ENCODE assay signal across 8 cellular contexts in the genomic region with DNA sequence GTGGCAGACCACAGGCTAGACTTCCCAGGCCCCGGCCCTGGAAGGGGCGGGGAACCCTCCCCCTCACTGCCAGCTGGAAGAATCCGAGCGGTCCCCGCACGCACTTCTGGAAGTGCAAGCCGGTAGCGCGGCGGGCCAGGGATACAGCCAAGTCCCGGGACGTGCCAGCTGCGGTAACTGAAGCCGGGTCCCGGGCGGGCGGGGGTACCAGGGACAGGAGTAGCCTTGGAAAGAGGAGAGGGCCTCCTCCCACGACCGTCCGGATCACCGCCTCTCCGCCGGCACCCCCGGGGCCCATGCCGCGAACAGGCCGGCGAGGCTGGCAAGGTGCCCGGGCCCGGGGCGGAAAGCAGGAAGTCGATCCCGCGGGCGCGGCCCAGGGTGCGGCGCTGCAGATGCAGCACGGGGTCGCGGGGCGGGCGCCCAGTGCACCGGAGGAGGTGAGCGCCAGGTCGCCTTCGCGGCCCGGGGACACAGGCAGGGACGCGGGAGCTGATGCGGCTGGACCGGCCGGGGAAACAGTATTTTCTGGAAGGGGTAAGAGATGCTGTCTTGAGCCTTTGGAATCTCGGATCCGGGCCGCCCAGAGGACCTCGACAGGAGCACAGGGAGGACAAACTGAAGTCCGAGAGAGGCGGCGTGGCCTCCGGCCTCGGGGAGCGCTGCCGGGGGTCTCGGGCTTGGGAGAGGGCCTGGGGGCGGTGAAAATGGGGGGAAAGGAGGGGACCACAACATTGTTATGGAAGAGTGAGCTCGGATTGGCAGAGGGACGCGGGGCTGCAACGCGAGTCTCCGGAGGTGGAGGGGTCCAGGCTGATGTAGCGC. TPM values are rescaled to one million over a fixed set of nuclear protein-coding genes. Genes with fewer than 3 reads are reported as not detected.
DNase-seq lines count a peak whose midpoint lies in the region; ATAC-seq, FAIRE-seq and TF ChIP-seq lines count a peak whose summit lies in the region.

No MANE protein-coding gene starts in this region.

- peaks cover 25% of the 10 kb centered on the region for H3K36me3 Mint-ChIP-seq in activated T-cell treated with anti-CD3 and anti-CD28 coated beads, Interleukin-2, amount 50 U/mL, for 24 hours (ENCODE audit: low read depth)

- no peaks in the 10 kb centered on the region for H3K27me3 Mint-ChIP-seq in activated T-cell treated with anti-CD3 and anti-CD28 coated beads, Interleukin-2, amount 50 U/mL, for 24 hours

- peak overlapping the region; percentile 89 for H3K4me3 Mint-ChIP-seq in activated T-cell treated with anti-CD3 and anti-CD28 coated beads, Interleukin-2, amount 50 U/mL, for 24 hours

- peak overlapping the region; percentile 84 for H3K9ac ChIP-seq in NT2/D1 (ENCODE audit: insufficient read length, low read depth)
- H3K9ac ChIP-seq in mucosa of rectum (ENCODE audit: low read depth in 1 of 2, low read length in 2 of 2), result peak overlapping the region; percentile 95 to 97

- peak; percentile 41 for FAIRE-seq in GM12891 (lab: Jason Lieb, UNC)

- H3K36me3 ChIP-seq in NT2/D1 (ENCODE audit: insufficient read depth, insufficient read length, low read length) (peaks cover 29% of the 10 kb centered on the region), esophagus (ENCODE audit: control insufficient read depth in 2 of 2, insufficient read depth in 2 of 2, low read length in 1 of 2) (peaks cover 0 to 19% of the 10 kb centered on the region in 2 donors), mucosa of rectum (ENCODE audit: control insufficient read depth in 2 of 2, insufficient read depth in 2 of 2, low read length in 2 of 2) (peaks cover 0 to 24% of the 10 kb centered on the region in 2 donors)

- WGBS in esophagus, 2 donors, result 2% methylated on average over 72 to 74 of the region's 74 CpGs

- peak overlapping the region; percentile 90 for H3K27ac Mint-ChIP-seq in activated T-cell treated with anti-CD3 and anti-CD28 coated beads, Interleukin-2, amount 50 U/mL, for 24 hours

- no peak for TF ChIP-seq POLR2A in GM12891 (IDR thresholded peaks at IDR 0.05; ENCODE audit: low read depth, low read length)

- peak; percentile 51 for DNase-seq in GM12891 (ENCODE audit: insufficient read length, low spot score)
- DNase-seq in NT2/D1 (ENCODE audit: low read depth, low spot score), result peak; percentile 49
- peak; percentile 82 for DNase-seq in activated T-cell treated with anti-CD3 and anti-CD28 coated beads, Interleukin-2, amount 50 U/mL, for 24 hours
- DNase-seq in stimulated activated CD8-positive, alpha-beta memory T cell treated with anti-CD3 and anti-CD28 coated beads, Interleukin-4, amount 100 ng/mL, for 4 hours (ENCODE audit: low read depth in 2 of 2, low spot score in 1 of 2), result peak; percentile 16 to 43

- no peaks in the 10 kb centered on the region for H3K9me3 Mint-ChIP-seq in activated T-cell treated with anti-CD3 and anti-CD28 coated beads, Interleukin-2, amount 50 U/mL, for 24 hours

- ATAC-seq in HG03025 (IDR thresholded peaks at IDR 0.05; ENCODE audit: low FRiP score, unreplicated experiment), result peak; percentile 29
- ATAC-seq in HG02970 (IDR thresholded peaks at IDR 0.05; ENCODE audit: low FRiP score, unreplicated experiment), result no peak

- H3K27ac ChIP-seq in esophagus (ENCODE audit: low read depth in 2 of 2, low read length in 1 of 2) (peak overlapping the region; percentile 96 to 98), mucosa of rectum (ENCODE audit: low read depth in 2 of 2, low read length in 2 of 2) (peak overlapping the region; percentile 97 to 98)

- no peaks in the 10 kb centered on the region for H3K9me3 ChIP-seq in NT2/D1 (ENCODE audit: insufficient read depth, low read length)
- H3K9me3 ChIP-seq in esophagus (ENCODE audit: control insufficient read depth in 2 of 2, insufficient read depth in 1 of 2, low read depth in 1 of 2, low read length in 1 of 2), result no peaks in the 10 kb centered on the region
- H3K9me3 ChIP-seq in mucosa of rectum (ENCODE audit: control insufficient read depth in 2 of 2, low read length in 2 of 2), result no peaks in the 10 kb centered on the region

- H3K4me1 ChIP-seq in NT2/D1 (ENCODE audit: insufficient read depth, insufficient read length), result peaks cover 14% of the 10 kb centered on the region
- peaks cover 0 to 18% of the 10 kb centered on the region in 2 donors for H3K4me1 ChIP-seq in esophagus (ENCODE audit: control insufficient read depth in 2 of 2, insufficient read depth in 2 of 2, low read length in 1 of 2)
- peaks cover 42 to 49% of the 10 kb centered on the region in 2 donors for H3K4me1 ChIP-seq in mucosa of rectum (ENCODE audit: control insufficient read depth in 2 of 2, insufficient read depth in 2 of 2, low read length in 2 of 2)

- peak overlapping the region; percentile 78 for H3K4me3 ChIP-seq in NT2/D1 (ENCODE audit: insufficient read length, low read depth)
- H3K4me3 ChIP-seq in esophagus (ENCODE audit: low read depth in 1 of 2, low read length in 2 of 2), result peak overlapping the region; percentile 70 to 91
- peak overlapping the region; percentile 85 to 88 for H3K4me3 ChIP-seq in mucosa of rectum (ENCODE audit: low read length in 2 of 2)

- peaks cover 36% of the 10 kb centered on the region for H3K4me1 Mint-ChIP-seq in activated T-cell treated with anti-CD3 and anti-CD28 coated beads, Interleukin-2, amount 50 U/mL, for 24 hours (ENCODE audit: low read depth)

- peaks cover 38% of the 10 kb centered on the region for H3K27me3 ChIP-seq in NT2/D1 (ENCODE audit: insufficient read depth, insufficient read length)
- no peaks in the 10 kb centered on the region for H3K27me3 ChIP-seq in esophagus (ENCODE audit: control insufficient read depth in 1 of 2, insufficient read depth in 2 of 2, low read length in 2 of 2)
- no peaks in the 10 kb centered on the region for H3K27me3 ChIP-seq in mucosa of rectum (ENCODE audit: control insufficient read depth in 2 of 2, insufficient read depth in 2 of 2, low read length in 2 of 2)

TF ChIP-seq in GM12891, 5 proteins besides CTCF, POLR2A, EP300 and RAD21:
- TF ChIP-seq TAF1 (IDR thresholded peaks at IDR 0.05; ENCODE audit: low read depth, low read length) (no peak), PAX5 (IDR thresholded peaks at IDR 0.05; ENCODE audit: insufficient read depth, low read length, severe bottlenecking) (no peak), SPI1 (IDR thresholded peaks at IDR 0.05; ENCODE audit: low read depth, low read length) (no peak), POU2F2 (IDR thresholded peaks at IDR 0.05; ENCODE audit: low read depth, low read length) (no peak), POLR2AphosphoS5 (IDR thresholded peaks at IDR 0.05; ENCODE audit: low read depth, low read length) (no peak)
TF ChIP-seq in GM12891: peak in this region for 0.

RNA-seq across cellular contexts. Expression of gene SLC35C1, which starts 0.8 kb away (rescaled TPM):
- polyA plus RNA-seq in GM12891 (2012; ENCODE audit: low read depth, missing spikeins), result 4.0 TPM
- polyA plus RNA-seq in esophagus, result 10 to 100 TPM; 36.9 to 45.6 TPM

RNA-seq across cellular contexts. Expression of gene CRY2, which starts 43.1 kb away (rescaled TPM):
- 5.2 TPM for polyA plus RNA-seq in GM12891 (2012; ENCODE audit: low read depth, missing spikeins)
- 1 to 10 TPM; 5.9 to 6.8 TPM for polyA plus RNA-seq in esophagus

Comparison
In these comparisons a context has a peak if more than half of its experiments do, and no peak if none do; other contexts are left out.
1. DNase-seq: peak in every context shown above with its lines; median percentile 82 in activated T-cell treated with anti-CD3 and anti-CD28 coated beads, Interleukin-2, amount 50 U/mL, for 24 hours; 51 in GM12891; 49 in NT2/D1; 30 in stimulated activated CD8-positive, alpha-beta memory T cell treated with anti-CD3 and anti-CD28 coated beads, Interleukin-4, amount 100 ng/mL, for 4 hours.